Comparison of ENCODE assay signal across 23 cellular contexts in the genomic region with DNA sequence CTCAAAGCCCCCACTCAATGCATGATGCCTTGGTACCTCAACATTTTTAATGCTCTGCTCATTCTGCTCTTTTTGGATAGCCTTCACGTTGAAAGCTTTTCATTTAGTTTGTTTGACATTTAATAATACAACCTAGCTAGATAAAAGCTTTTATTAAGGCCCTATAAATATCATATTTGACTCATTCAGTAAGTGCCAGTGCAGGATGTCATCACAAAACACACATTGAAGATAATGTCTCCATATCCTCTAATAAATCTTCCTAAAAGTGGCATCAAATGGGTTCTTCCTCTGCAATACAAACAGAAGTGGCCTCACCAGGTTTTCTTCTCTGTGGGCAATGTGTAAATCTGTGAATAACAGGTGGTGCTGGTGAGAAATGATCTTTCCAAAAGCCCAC. TPM values are rescaled to one million over a fixed set of nuclear protein-coding genes. Genes with fewer than 3 reads are reported as not detected.
DNase-seq lines count a peak whose midpoint lies in the region; ATAC-seq and TF ChIP-seq lines count a peak whose summit lies in the region.
"Had no signal": no experiment of that assay in that cellular context is flagged by ENCODE, and none has a peak within 500 bp of the region (broad histone marks: within the 10 kb centered on the region; RNA-seq: fewer than 3 reads in every experiment).

No MANE protein-coding gene starts in this region.

- in situ Hi-C loops in gastrocnemius medialis (cut with MboI; ENCODE audit: low sequenced_read_pairs in 4 of 4): no loop called here

- no peaks in the 10 kb centered on the region for H3K36me3 ChIP-seq in iPS-15b (ENCODE audit: control insufficient read depth, insufficient read depth, low read length)
- H3K36me3 ChIP-seq in gastrocnemius medialis: no peaks in the 10 kb centered on the region
- H3K36me3 ChIP-seq: BE2C; BLaER1 treated with 17β-estradiol and CSF1 and Interleukin-3, amounts not matched to agents 10 nM and 100 nM had no signal

- H3K4me1 ChIP-seq in iPS-15b (ENCODE audit: control insufficient read depth, insufficient read depth, low read length): peaks cover 14% of the 10 kb centered on the region
- H3K4me1 ChIP-seq in gastrocnemius medialis: no peaks in the 10 kb centered on the region
- H3K4me1 ChIP-seq: A549; BE2C; BLaER1 treated with 17β-estradiol and CSF1 and Interleukin-3, amounts not matched to agents 10 nM and 100 nM had no signal

- no peak for TF ChIP-seq CTCF in gastrocnemius medialis (IDR thresholded peaks at IDR 0.05 in 4 of 5, conservative IDR thresholded peaks at IDR 0.05 in 1 of 5)

- H3K27ac ChIP-seq in gastrocnemius medialis: no peak overlapping the region
- H3K27ac ChIP-seq: A549; BLaER1 treated with 17β-estradiol and CSF1 and Interleukin-3, amounts not matched to agents 10 nM and 100 nM; GM23248 had no signal

- DNase-seq in SHP77 treated with DMSO at 0.1 percent for 48 hours (lab: John Stamatoyannopoulos, UW): peak; percentile 1
- DNase-seq in SHP77 (lab: John Stamatoyannopoulos, UW): no peak
- DNase-seq in NCI-H69 (lab: John Stamatoyannopoulos, UW): peak; percentile 14
- DNase-seq in gastrocnemius medialis: no peak
- no peak for DNase-seq in NOMO-1 (lab: John Stamatoyannopoulos, UW; ENCODE audit: unreplicated experiment in 2 of 2)
- DNase-seq: 8988T; ACHN; AML-193; BE2C; CD4-positive, alpha-beta T cell; CD8-positive, alpha-beta memory T cell; DMS 273 treated with DMSO at 0.1 percent for 48 hours; DMS79; EL; GDM1; GM23248; H7; HCEC 1CT had no signal

- H3K9me3 ChIP-seq in iPS-15b (ENCODE audit: control insufficient read depth, insufficient read depth, low read length): no peaks in the 10 kb centered on the region
- no peaks in the 10 kb centered on the region for H3K9me3 ChIP-seq in gastrocnemius medialis
- H3K9me3 ChIP-seq: A549; BE2C; BLaER1 treated with 17β-estradiol and CSF1 and Interleukin-3, amounts not matched to agents 10 nM and 100 nM had no signal

- H3K27me3 ChIP-seq in iPS-15b (ENCODE audit: control insufficient read depth, insufficient read depth, low read length) (no peaks in the 10 kb centered on the region), gastrocnemius medialis (peaks cover 0 to 7% (median 0%) of the 10 kb centered on the region in 3 donors)
- H3K27me3 ChIP-seq: BE2C had no signal

- no peak for TF ChIP-seq POLR2A in gastrocnemius medialis (IDR thresholded peaks at IDR 0.05)

- H3K4me3 ChIP-seq in iPS-15b (ENCODE audit: low read depth, low read length): no peak overlapping the region
- no peak overlapping the region for H3K4me3 ChIP-seq in gastrocnemius medialis
- H3K4me3 ChIP-seq: A549; BLaER1 treated with 17β-estradiol and CSF1 and Interleukin-3, amounts not matched to agents 10 nM and 100 nM; GM12878; GM23248 had no signal

- intact Hi-C loops in gastrocnemius medialis (cut with DNase I; ENCODE audit: low total_unique reads): no loop called here

- H3K9ac ChIP-seq in iPS-15b (ENCODE audit: low read depth, low read length): peak overlapping the region; percentile 13
- H3K9ac ChIP-seq: BLaER1 treated with 17β-estradiol and CSF1 and Interleukin-3, amounts not matched to agents 10 nM and 100 nM; GM23248 had no signal

- ATAC-seq in HG03159 (IDR thresholded peaks at IDR 0.05; ENCODE audit: unreplicated experiment): no peak
- ATAC-seq in gastrocnemius medialis: no peak
- ATAC-seq: A549, GM12878 had no signal

RNA-seq across cellular contexts. Expression of a gene that starts 12.0 kb away (rescaled TPM):
- total RNA-seq in gastrocnemius medialis: under 1 TPM in 1 of 4 donors, not detected in 3; 0.07 TPM
- total RNA-seq: CD4-positive, alpha-beta T cell; CD8-positive, alpha-beta memory T cell; GM23248 had no signal

RNA-seq across cellular contexts. Expression of a gene that starts 34.6 kb away (rescaled TPM):
- total RNA-seq in gastrocnemius medialis: 1 to 10 TPM; 5.2 to 9.6 (median 6.9) TPM

Comparison
In these comparisons a context has a peak if more than half of its experiments do, and no peak if none do; other contexts are left out.
1. DNase-seq: peak in SHP77 treated with DMSO at 0.1 percent for 48 hours (single experiment) and NCI-H69 (single experiment); none in SHP77 (0 of 2), gastrocnemius medialis (0 of 2) and NOMO-1 (0 of 2).